In genomic region chr2:23053580-23053979, GRCh38 we compare ENCODE assay signal across 30 cellular contexts.
"Had no signal": no experiment of that assay in that cellular context is flagged by ENCODE, and none has a peak within 500 bp of the region (broad histone marks: within the 10 kb centered on the region; RNA-seq: fewer than 3 reads in every experiment).

No MANE protein-coding gene starts in this region.

- H3K27me3 Mint-ChIP-seq: activated B cell treated with CpG ODN at 0.5 μM for 24 hours; activated CD4-positive, alpha-beta memory T cell treated with anti-CD3 and anti-CD28 coated beads for 36 hours; activated CD4-positive, alpha-beta T cell treated with anti-CD3 and anti-CD28 coated beads, Interleukin-2, amount 10 ng/mL, durations not matched to agents 24 days and 14 days; activated CD8-positive, alpha-beta T cell treated with anti-CD3 and anti-CD28 coated beads for 36 hours; activated naive CD8-positive, alpha-beta T cell treated with anti-CD3 and anti-CD28 coated beads for 36 hours; T-helper 17 cell had no signal

- H3K4me1 Mint-ChIP-seq: activated B cell treated with CpG ODN at 0.5 μM for 24 hours; activated CD4-positive, alpha-beta T cell treated with anti-CD3 and anti-CD28 coated beads, Interleukin-2, amount 10 ng/mL, durations not matched to agents 24 days and 14 days; activated naive CD8-positive, alpha-beta T cell treated with anti-CD3 and anti-CD28 coated beads for 36 hours; activated T-helper 17 cell treated with anti-CD3 and anti-CD28 coated beads, Interleukin-2, amount 50 U/mL, for 72 hours; T-cell; T-helper 17 cell had no signal

- H3K4me3 Mint-ChIP-seq: activated B cell treated with CpG ODN at 0.5 μM for 24 hours; activated CD4-positive, alpha-beta memory T cell treated with anti-CD3 and anti-CD28 coated beads for 36 hours; activated CD4-positive, alpha-beta T cell treated with anti-CD3 and anti-CD28 coated beads, Interleukin-2, amount 10 ng/mL, durations not matched to agents 24 days and 14 days; activated CD8-positive, alpha-beta T cell treated with anti-CD3 and anti-CD28 coated beads for 36 hours; activated naive CD4-positive, alpha-beta T cell treated with anti-CD3 and anti-CD28 coated beads for 36 hours; activated naive CD8-positive, alpha-beta T cell treated with anti-CD3 and anti-CD28 coated beads for 36 hours; activated T-cell treated with anti-CD3 and anti-CD28 coated beads, Interleukin-2, amount 50 U/mL, for 4 hours; activated T-cell treated with anti-CD3 and anti-CD28 coated beads, Interleukin-2, amount 50 U/mL, for 72 hours; activated T-helper 1 cell treated with anti-CD3 and anti-CD28 coated beads, Interleukin-12 subunit alpha, Interleukin-12 subunit beta, Interleukin-2, Interleukin-4 antibody, amounts not matched to agents 30 ng/mL and 10 ng/mL and 1 ng/mL, durations not matched to agents 14 hours and 24 hours and 36 hours; activated T-helper 17 cell treated with anti-CD3 and anti-CD28 coated beads, Interleukin-2, amount 50 U/mL, for 72 hours; brain; T-cell; T-helper 17 cell had no signal

- H3K27ac ChIP-seq: ascending aorta, cardiac muscle cell, VCaP had no signal

- H3K27me3 ChIP-seq: ascending aorta, cardiac muscle cell had no signal

- ATAC-seq: activated CD8-positive, alpha-beta T cell treated with anti-CD3 and anti-CD28 coated beads for 36 hours; activated naive CD4-positive, alpha-beta T cell treated with anti-CD3 and anti-CD28 coated beads, Interleukin-2, amount 50 U/mL, for 72 hours; activated T-cell treated with anti-CD3 and anti-CD28 coated beads, Interleukin-2, amount 50 U/mL, for 4 hours; activated T-cell treated with anti-CD3 and anti-CD28 coated beads, Interleukin-2, amount 50 U/mL, for 72 hours; activated T-helper 17 cell treated with anti-CD3 and anti-CD28 coated beads, Interleukin-2, amount 50 U/mL, for 72 hours; T-cell; T-helper 17 cell had no signal

- H3K4me3 ChIP-seq: ascending aorta, cardiac muscle cell had no signal

- H3K27ac Mint-ChIP-seq: activated B cell treated with CpG ODN at 0.5 μM for 24 hours; activated CD4-positive, alpha-beta memory T cell treated with anti-CD3 and anti-CD28 coated beads for 36 hours; activated CD4-positive, alpha-beta T cell treated with anti-CD3 and anti-CD28 coated beads, Interleukin-2, amount 10 ng/mL, durations not matched to agents 24 days and 14 days; activated CD8-positive, alpha-beta T cell treated with anti-CD3 and anti-CD28 coated beads for 36 hours; activated naive CD4-positive, alpha-beta T cell treated with anti-CD3 and anti-CD28 coated beads for 36 hours; activated naive CD4-positive, alpha-beta T cell treated with anti-CD3 and anti-CD28 coated beads, Interleukin-2, amount 50 U/mL, for 72 hours; activated naive CD8-positive, alpha-beta T cell treated with anti-CD3 and anti-CD28 coated beads for 36 hours; activated T-cell treated with anti-CD3 and anti-CD28 coated beads, Interleukin-2, amount 50 U/mL, for 72 hours; activated T-helper 1 cell treated with anti-CD3 and anti-CD28 coated beads, Interleukin-12 subunit alpha, Interleukin-12 subunit beta, Interleukin-2, Interleukin-4 antibody, amounts not matched to agents 30 ng/mL and 10 ng/mL and 1 ng/mL, durations not matched to agents 14 hours and 24 hours and 36 hours; activated T-helper 17 cell treated with anti-CD3 and anti-CD28 coated beads, Interleukin-2, amount 50 U/mL, for 72 hours; T-cell; T-helper 17 cell had no signal

- H3K36me3 Mint-ChIP-seq: activated CD4-positive, alpha-beta memory T cell treated with anti-CD3 and anti-CD28 coated beads for 36 hours; activated naive CD4-positive, alpha-beta T cell treated with anti-CD3 and anti-CD28 coated beads, Interleukin-2, amount 50 U/mL, for 72 hours; activated naive CD8-positive, alpha-beta T cell treated with anti-CD3 and anti-CD28 coated beads for 36 hours; brain; T-cell had no signal

- H3K9me3 ChIP-seq: ascending aorta had no signal

- H3K9me3 Mint-ChIP-seq: activated B cell treated with CpG ODN at 0.5 μM for 24 hours; activated CD4-positive, alpha-beta memory T cell treated with anti-CD3 and anti-CD28 coated beads for 36 hours; activated CD4-positive, alpha-beta T cell treated with anti-CD3 and anti-CD28 coated beads, Interleukin-2, amount 10 ng/mL, durations not matched to agents 24 days and 14 days; activated CD8-positive, alpha-beta T cell treated with anti-CD3 and anti-CD28 coated beads for 36 hours; activated naive CD4-positive, alpha-beta T cell treated with anti-CD3 and anti-CD28 coated beads for 36 hours; activated naive CD8-positive, alpha-beta T cell treated with anti-CD3 and anti-CD28 coated beads for 36 hours; activated T-helper 1 cell treated with anti-CD3 and anti-CD28 coated beads, Interleukin-12 subunit alpha, Interleukin-12 subunit beta, Interleukin-2, Interleukin-4 antibody, amounts not matched to agents 30 ng/mL and 10 ng/mL and 1 ng/mL, durations not matched to agents 14 hours and 24 hours and 36 hours had no signal

- H3K36me3 ChIP-seq: ascending aorta, cardiac muscle cell had no signal

- DNase-seq: activated B cell treated with CpG ODN at 0.5 μM for 24 hours; activated CD4-positive, alpha-beta memory T cell treated with anti-CD3 and anti-CD28 coated beads for 36 hours; activated CD4-positive, alpha-beta T cell treated with anti-CD3 and anti-CD28 coated beads for 4 hours; activated CD4-positive, alpha-beta T cell treated with anti-CD3 and anti-CD28 coated beads, Interleukin-2, amount 10 ng/mL, durations not matched to agents 24 days and 14 days; activated CD4-positive, alpha-beta T cell treated with anti-CD3 and anti-CD28 coated beads, Interleukin-2, amount 50 U/mL, for 1 hour; activated CD4-positive, alpha-beta T cell treated with anti-CD3 and anti-CD28 coated beads, Interleukin-2, amount 50 U/mL, for 4 hours; activated CD4-positive, CD25-positive, alpha-beta regulatory T cell treated with anti-CD3 and anti-CD28 coated beads, Interleukin-2, amount 50 U/mL, for 72 hours; activated CD8-positive, alpha-beta memory T cell treated with anti-CD3 and anti-CD28 coated beads, Interleukin-2, amount 50 U/mL, for 4 hours; activated CD8-positive, alpha-beta T cell treated with anti-CD3 and anti-CD28 coated beads for 36 hours; activated effector memory CD4-positive, alpha-beta T cell treated with anti-CD3 and anti-CD28 coated beads, Interleukin-2, amount 50 U/mL, for 16 hours; activated gamma-delta T cell treated with Interleukin-2 at 50 U/mL for 16 hours; activated naive CD4-positive, alpha-beta T cell; activated naive CD4-positive, alpha-beta T cell treated with anti-CD3 and anti-CD28 coated beads for 36 hours; activated naive CD4-positive, alpha-beta T cell treated with anti-CD3 and anti-CD28 coated beads, Interleukin-2, amount 50 U/mL, for 16 hours; activated naive CD8-positive, alpha-beta T cell treated with anti-CD3 and anti-CD28 coated beads for 36 hours; activated T-cell treated with anti-CD3 and anti-CD28 coated beads for 4 hours; activated T-cell treated with anti-CD3 and anti-CD28 coated beads, Interleukin-2, amount 50 U/mL, for 1 hour; activated T-cell treated with anti-CD3 and anti-CD28 coated beads, Interleukin-2, amount 50 U/mL, for 4 hours; activated T-cell treated with anti-CD3 and anti-CD28 coated beads, Interleukin-2, amount 50 U/mL, for 72 hours; amygdala; central memory CD4-positive, alpha-beta T cell; T-cell; T-helper 17 cell had no signal

- H3K4me1 ChIP-seq: ascending aorta had no signal
